ENCODE assay signal across 20 cellular contexts in the genomic region with DNA sequence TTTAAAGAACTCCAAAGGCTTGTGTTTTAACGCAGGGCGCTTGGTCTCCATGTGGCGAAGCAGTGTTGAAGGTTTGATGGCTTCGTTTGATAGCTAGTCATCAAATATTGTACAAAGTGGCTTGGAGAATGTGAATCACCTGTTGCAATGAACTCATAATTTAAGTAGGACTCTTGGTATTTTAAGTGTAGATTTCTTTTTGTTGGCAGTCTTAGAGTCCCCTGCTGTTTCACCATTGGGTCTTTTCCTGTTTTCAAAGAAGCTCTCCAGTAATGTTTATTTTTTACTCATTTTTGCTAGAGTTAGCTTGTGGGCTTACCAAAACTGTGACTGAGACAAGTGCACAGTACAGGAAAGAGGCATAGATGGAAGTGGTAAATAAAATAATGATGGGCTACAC. TPM values are rescaled to one million over a fixed set of nuclear protein-coding genes. Genes with fewer than 3 reads are reported as not detected.
DNase-seq lines count a peak whose midpoint lies in the region; ATAC-seq and TF ChIP-seq lines count a peak whose summit lies in the region.
"Had no signal": no experiment of that assay in that cellular context is flagged by ENCODE, and none has a peak within 500 bp of the region (broad histone marks: within the 10 kb centered on the region; RNA-seq: fewer than 3 reads in every experiment).

No MANE protein-coding gene starts in this region.

- 88% methylated on average over 4 of the region's 4 CpGs for WGBS in smooth muscle cell (ENCODE audit: low lambda C conversion rate)

- H2AFZ ChIP-seq in smooth muscle cell (ENCODE audit: low read depth) = no peak overlapping the region

- H3K9me3 ChIP-seq in A673 (ENCODE audit: low read depth, low read length, poor library complexity, severe bottlenecking) (no peaks in the 10 kb centered on the region), HEK293 (ENCODE audit: control insufficient read depth, insufficient read depth, low read depth, low read length) (no peaks in the 10 kb centered on the region), smooth muscle cell (replicated peaks; ENCODE audit: low read depth) (no peaks in the 10 kb centered on the region)
- H3K9me3 ChIP-seq: A549 had no signal

- H3K27me3 ChIP-seq in A673 (replicated peaks; ENCODE audit: insufficient read depth, low read depth, low read length, poor library complexity) = no peaks in the 10 kb centered on the region
- H3K27me3 ChIP-seq in smooth muscle cell (ENCODE audit: low read depth) = no peaks in the 10 kb centered on the region

- H3F3A ChIP-seq in smooth muscle cell (ENCODE audit: low read depth) = no peaks in the 10 kb centered on the region

- DNase-seq in A673 (ENCODE audit: low spot score) (peak; percentile 91), astrocyte of the cerebellum (ENCODE audit: low read depth) (peak; percentile 49), smooth muscle cell (lab: John Stamatoyannopoulos, UW; ENCODE audit: unreplicated experiment) (no peak), NCI-H2196 treated with DMSO at 0.1 percent for 48 hours (lab: John Stamatoyannopoulos, UW; ENCODE audit: unreplicated experiment) (no peak)
- no peak for DNase-seq in stimulated activated naive CD8-positive, alpha-beta T cell treated with anti-CD3 and anti-CD28 coated beads, Interleukin-15, Interleukin-2, amounts not matched to agents 100 U/mL and 50 U/mL, for 24 hours
- DNase-seq: C1 segment of cervical spinal cord; CD4-positive, alpha-beta memory T cell; COR-L47; DMS 273 treated with DMSO at 0.1 percent for 48 hours; DMS79; EL; IMR-90; MM.1S; NCI-H2029; NCI-H526 treated with DMSO at 0.1 percent for 48 hours had no signal

- in situ Hi-C loops in astrocyte of the cerebellum (cut with HindIII; ENCODE audit: low sequenced_read_pairs) = no loop called here

- H3K4me1 ChIP-seq in A673 (ENCODE audit: insufficient read depth, low read length, poor library complexity, severe bottlenecking) (peaks cover 19% of the 10 kb centered on the region), HEK293 (ENCODE audit: control insufficient read depth, insufficient read depth, low read length) (peaks cover 6% of the 10 kb centered on the region), smooth muscle cell (ENCODE audit: low read depth) (peaks cover 9% of the 10 kb centered on the region)

- H3K27ac ChIP-seq in A673 (ENCODE audit: low read depth, low read length, poor library complexity, severe bottlenecking) (no peak overlapping the region), HEK293 (ENCODE audit: extremely low read depth, low read depth, low read length) (no peak overlapping the region), smooth muscle cell (ENCODE audit: low read depth) (peak overlapping the region; percentile 57)
- H3K27ac ChIP-seq: A549 had no signal

- H3K9ac ChIP-seq in smooth muscle cell (ENCODE audit: low read depth) = no peak overlapping the region

- no peak for ATAC-seq in stimulated activated naive CD8-positive, alpha-beta T cell treated with anti-CD3 and anti-CD28 coated beads, Interleukin-15, Interleukin-2, amounts not matched to agents 100 U/mL and 50 U/mL, for 24 hours
- ATAC-seq in HG02763 (IDR thresholded peaks at IDR 0.05; ENCODE audit: unreplicated experiment) = no peak
- ATAC-seq: A549, GM12878, SK-N-SH treated with all-trans-retinoic acid at 6 μM for 48 hours had no signal

- CTCF ChIA-PET in A673 (lab: Charles Lee) (no interaction called here), HEK293 (lab: Yijun Ruan, JAX) (interaction anchor here (0.6 kb wide), 1 partner anchor 382 kb away, joined by 3 read pairs; no protein-coding TSS in a partner anchor)

- POLR2A ChIA-PET in A673 (lab: Charles Lee; ENCODE audit: low non-redundant PET) = no interaction called here
- POLR2A ChIA-PET in HEK293 (lab: Yijun Ruan, JAX) = no interaction called here

- intact Hi-C loops in A673 (cut with micrococcal nuclease; ENCODE audit: unreplicated experiment) = no loop called here

- H3K79me2 ChIP-seq in smooth muscle cell (ENCODE audit: low read depth) = peaks cover 57% of the 10 kb centered on the region

- H4K20me1 ChIP-seq in smooth muscle cell (ENCODE audit: low read depth) = peaks cover 35% of the 10 kb centered on the region

- no peaks in the 10 kb centered on the region for H3K36me3 ChIP-seq in A673 (ENCODE audit: insufficient read depth, low read length, poor library complexity, severe bottlenecking)
- H3K36me3 ChIP-seq in HEK293 (ENCODE audit: control insufficient read depth in 2 of 2, insufficient read depth in 1 of 2, low read length in 2 of 2) = no peaks in the 10 kb centered on the region
- H3K36me3 ChIP-seq in smooth muscle cell (ENCODE audit: low read depth) = no peaks in the 10 kb centered on the region

- no peak for TF ChIP-seq CTCF in A673 (conservative IDR thresholded peaks at IDR 0.05; ENCODE audit: low read depth, low read length)
- TF ChIP-seq CTCF in HEK293 (tag by site-specific recombination; IDR thresholded peaks at IDR 0.05) = no peak
- TF ChIP-seq CTCF in astrocyte of the cerebellum (IDR thresholded peaks at IDR 0.05; ENCODE audit: low read depth, low read length, missing control alignments) = no peak
- TF ChIP-seq CTCF in smooth muscle cell (IDR thresholded peaks at IDR 0.05; ENCODE audit: borderline replicate concordance, insufficient read depth, poor library complexity, severe bottlenecking) = no peak

- H3K4me2 ChIP-seq in smooth muscle cell = no peak overlapping the region
- H3K4me2 ChIP-seq: A549 had no signal

- H3K4me3 ChIP-seq in A673 (ENCODE audit: low read depth, low read length, poor library complexity, severe bottlenecking) = no peak overlapping the region
- no peak overlapping the region for H3K4me3 ChIP-seq in HEK293 (ENCODE audit: low read depth, low read length)
- H3K4me3 ChIP-seq in astrocyte of the cerebellum (ENCODE audit: low read depth, low read length) = no peak overlapping the region
- no peak overlapping the region for H3K4me3 ChIP-seq in smooth muscle cell
- H3K4me3 ChIP-seq: A549, GM12878 had no signal

- BruUV-seq in A673 (replicated peaks; lab: Mats Ljungman, UMichigan) = no TSS peak

TF ChIP-seq in HEK293, 187 proteins besides CTCF, POLR2A, EP300 and RAD21:
- TF ChIP-seq FEZF1 (tag by site-specific recombination; IDR thresholded peaks at IDR 0.05) = no peak
- peak; percentile 77 for TF ChIP-seq SCRT2 (tag by site-specific recombination; IDR thresholded peaks at IDR 0.05)

RNA-seq across cellular contexts. Expression of a gene that starts 26.2 kb away (rescaled TPM):
- total RNA-seq in A673 (2021) (8.2 and 8.3 TPM in 2 replicates), smooth muscle cell (17.6 and 18.6 TPM in 2 replicates)
- 4.3 and 8.3 TPM in 2 replicates for polyA plus RNA-seq in smooth muscle cell
- polyA plus RNA-seq: CD4-positive, alpha-beta memory T cell had no signal

Comparison
In these comparisons a context has a peak if more than half of its experiments do, and no peak if none do; other contexts are left out.
1. DNase-seq: peak in A673 (single experiment) and astrocyte of the cerebellum (single experiment); none in smooth muscle cell (single experiment), stimulated activated naive CD8-positive, alpha-beta T cell treated with anti-CD3 and anti-CD28 coated beads, Interleukin-15, Interleukin-2, amounts not matched to agents 100 U/mL and 50 U/mL, for 24 hours (single experiment) and NCI-H2196 treated with DMSO at 0.1 percent for 48 hours (single experiment).